ENCODE assay signal across 8 cellular contexts in the genomic region with DNA sequence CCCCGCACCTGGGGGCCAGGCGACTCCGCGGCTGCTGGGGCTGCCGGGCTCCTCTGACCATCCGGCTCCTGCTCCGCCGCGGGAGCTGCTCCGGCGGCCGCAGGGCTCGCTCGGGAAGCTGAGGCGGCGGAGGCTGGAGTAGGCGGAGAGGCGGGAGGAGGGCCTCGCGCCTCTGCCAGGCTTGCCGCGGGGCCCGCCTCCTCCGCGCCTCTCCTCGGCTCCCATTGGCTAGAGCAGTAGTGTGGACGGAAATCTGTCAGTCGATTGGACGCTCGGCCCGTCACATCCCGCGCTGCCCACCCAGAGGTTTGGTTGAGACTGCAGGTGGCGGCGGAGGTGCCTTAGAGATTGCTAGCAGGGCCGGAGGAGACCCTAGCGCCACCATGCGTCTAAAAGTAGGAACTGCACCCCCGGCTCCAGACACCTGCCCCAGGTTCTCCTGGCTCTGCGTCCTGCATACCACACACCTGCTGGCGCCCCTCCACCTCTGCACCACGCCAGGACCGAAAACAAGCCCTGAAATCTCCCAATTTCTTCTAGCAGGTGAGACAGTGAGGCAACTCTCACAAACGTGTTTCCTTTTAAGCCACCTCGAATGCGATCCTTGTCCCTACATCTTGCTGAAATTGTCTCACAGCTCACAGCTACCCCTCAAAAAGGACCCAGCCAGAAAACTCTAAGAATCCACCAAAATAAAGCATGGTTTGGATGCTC. TPM values are rescaled to one million over a fixed set of nuclear protein-coding genes. Genes with fewer than 3 reads are reported as not detected.
DNase-seq lines count a peak whose midpoint lies in the region; ATAC-seq and TF ChIP-seq lines count a peak whose summit lies in the region.

A gene (minus strand): TSS at position 152 of the 714 bp plus-strand sequence. CDS start 91 bp downstream, at position 61.

- no peak within 1 kb of the TSS for H3K9ac ChIP-seq in parathyroid adenoma

- TF ChIP-seq CTCF in GM12864 (IDR thresholded peaks at IDR 0.05; ENCODE audit: low read depth, low read length, missing control alignments) (peak; percentile 98), parathyroid adenoma (IDR thresholded peaks at IDR 0.05) (peak; percentile 93), transverse colon (IDR thresholded peaks at IDR 0.05) (peak; percentile 98 to 100 (median 100))

- ATAC-seq in HG02623 (IDR thresholded peaks at IDR 0.05; ENCODE audit: unreplicated experiment), result peak; percentile 97
- ATAC-seq in Right ventricle myocardium superior (ENCODE audit: poor library complexity), result peak; percentile 100

- H3K27ac ChIP-seq in parathyroid adenoma, result no peak within 1 kb of the TSS
- peak within 1 kb of the TSS; percentile 83 to 90 (median 88) for H3K27ac ChIP-seq in transverse colon

- H3K4me3 ChIP-seq in GM12864 (ENCODE audit: low read depth, low read length) (peak within 1 kb of the TSS; percentile 64), parathyroid adenoma (ENCODE audit: low read depth, low read length) (peak within 1 kb of the TSS; percentile 56), transverse colon (peak within 1 kb of the TSS; percentile 89 to 99 (median 93))

- H3K9me3 Mint-ChIP-seq in activated naive CD8-positive, alpha-beta T cell (ENCODE audit: low read depth), result no peaks in the 10 kb centered on the region

- peak within 1 kb of the TSS; percentile 90 for H3K27ac Mint-ChIP-seq in activated naive CD8-positive, alpha-beta T cell

- in situ Hi-C loops in transverse colon (cut with MboI; ENCODE audit: low pct_ligation_motif_present in 1 of 4, low pct_unique_long_range_greater_than_20kb in 1 of 4, low sequenced_read_pairs in 3 of 4), result loop anchor here (10.0 to 25.0 kb wide), 6 partner anchors 179 to 369 kb away; a partner anchor contains a TSS

- H3K36me3 ChIP-seq in parathyroid adenoma (ENCODE audit: control insufficient read depth, insufficient read depth, low read length) (no peaks in the 10 kb centered on the region), transverse colon (no peaks in the 10 kb centered on the region)

- H3K36me3 Mint-ChIP-seq in activated naive CD8-positive, alpha-beta T cell, result no peaks in the 10 kb centered on the region

- peaks cover 32% of the 10 kb centered on the region for H3K4me1 Mint-ChIP-seq in activated naive CD8-positive, alpha-beta T cell (ENCODE audit: low read depth)

- DNase-seq in GM12864 (ENCODE audit: low read depth), result peak; percentile 97
- DNase-seq in NCI-H1092 treated with DMSO at 0.1 percent for 48 hours (lab: John Stamatoyannopoulos, UW), result peak; percentile 99
- peak; percentile 97 for DNase-seq in SKM-1 (lab: John Stamatoyannopoulos, UW; ENCODE audit: unreplicated experiment)
- DNase-seq in Right ventricle myocardium superior, result peak; percentile 100
- DNase-seq in transverse colon, result peak; percentile 99

- no peaks in the 10 kb centered on the region for H3K9me3 ChIP-seq in parathyroid adenoma (ENCODE audit: control insufficient read depth, low read length)
- H3K9me3 ChIP-seq in transverse colon, result no peaks in the 10 kb centered on the region

- H3K4me3 Mint-ChIP-seq in activated naive CD8-positive, alpha-beta T cell, result peak within 1 kb of the TSS; percentile 97

- intact Hi-C loops in Right ventricle myocardium superior (cut with DNase I) (loop anchor here (5.0 kb wide), 1 partner anchor 201 kb away; a partner anchor contains a TSS), transverse colon (cut with DNase I; ENCODE audit: low total_unique reads) (no loop called here)

- peak within 1 kb of the TSS; percentile 72 for H2AFZ ChIP-seq in parathyroid adenoma

- no peaks in the 10 kb centered on the region for H3K27me3 Mint-ChIP-seq in activated naive CD8-positive, alpha-beta T cell

- no peaks in the 10 kb centered on the region for H3K27me3 ChIP-seq in parathyroid adenoma (ENCODE audit: control insufficient read depth, insufficient read depth, low read length)
- no peaks in the 10 kb centered on the region for H3K27me3 ChIP-seq in transverse colon

- no peaks in the 10 kb centered on the region for H3K79me2 ChIP-seq in parathyroid adenoma

- H3K4me1 ChIP-seq in parathyroid adenoma (no peaks in the 10 kb centered on the region), transverse colon (peaks cover 0 to 22% (median 12%) of the 10 kb centered on the region in 4 donors)

- peak within 1 kb of the TSS; percentile 94 for H3K4me2 ChIP-seq in parathyroid adenoma (ENCODE audit: low read length)

- no peak for TF ChIP-seq EP300 in transverse colon (IDR thresholded peaks at IDR 0.05; ENCODE audit: low read depth)

- 0% methylated on average over 22 of the region's 46 CpGs; no CpG with 5 or more reads in 1 of the 2 donors for WGBS in transverse colon (ENCODE audit: low coverage in 1 of 2), 2 donors

- peak; percentile 34 for TF ChIP-seq POLR2A in transverse colon (IDR thresholded peaks at IDR 0.05)

RNA-seq across cellular contexts. Expression of the gene that starts here (rescaled TPM):
- 3.3 TPM for total RNA-seq in Right ventricle myocardium superior
- 10 to 100 TPM; 10.4 to 38.6 (median 13.2) TPM for total RNA-seq in transverse colon
